Comparison of ENCODE assay signal across 12 cellular contexts in the genomic region with DNA sequence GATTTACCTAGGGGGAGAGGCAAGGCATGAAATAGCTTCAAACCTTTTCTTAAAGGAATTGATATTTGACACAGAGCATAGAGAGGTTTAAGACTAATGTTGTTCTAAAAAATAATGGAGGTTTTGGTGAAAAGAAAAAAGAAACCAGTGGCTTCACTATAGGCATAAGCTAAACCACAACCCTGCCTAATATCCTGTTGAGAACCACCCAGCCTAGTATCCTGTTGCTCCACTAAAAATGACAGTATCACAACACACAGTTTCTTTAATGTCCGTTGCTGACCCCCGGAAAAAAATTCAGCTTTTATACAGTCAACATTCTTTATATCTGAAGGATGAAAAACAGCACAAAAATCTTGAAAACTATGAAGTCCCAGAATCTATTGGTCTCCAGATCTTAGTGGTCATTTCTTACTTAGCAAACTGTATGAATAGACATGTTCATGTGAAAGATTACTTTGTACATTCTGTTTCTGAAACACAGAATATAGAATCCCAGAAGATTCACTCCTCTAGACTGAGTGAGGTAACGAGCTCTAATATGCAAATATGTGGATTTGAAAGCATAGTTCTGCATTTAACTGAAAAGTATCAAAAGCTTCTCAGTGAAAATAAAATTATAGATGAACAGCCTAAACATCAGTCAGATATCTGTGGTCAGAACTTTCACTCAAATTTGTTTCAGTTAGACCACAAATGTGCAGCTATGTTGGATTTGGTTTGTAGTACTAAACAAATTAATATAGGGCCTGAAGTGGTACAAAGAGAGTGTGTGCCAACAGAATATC. TPM values are rescaled to one million over a fixed set of nuclear protein-coding genes. Genes with fewer than 3 reads are reported as not detected.
DNase-seq lines count a peak whose midpoint lies in the region; ATAC-seq and TF ChIP-seq lines count a peak whose summit lies in the region.
"Had no signal": no experiment of that assay in that cellular context is flagged by ENCODE, and none has a peak within 500 bp of the region (broad histone marks: within the 10 kb centered on the region; RNA-seq: fewer than 3 reads in every experiment).

No MANE protein-coding gene starts in this region.

- H3K9me3 Mint-ChIP-seq in activated naive CD8-positive, alpha-beta T cell treated with anti-CD3 and anti-CD28 coated beads for 36 hours: no peaks in the 10 kb centered on the region

- no peaks in the 10 kb centered on the region for H3K9me3 ChIP-seq in psoas muscle
- H3K9me3 ChIP-seq: sigmoid colon had no signal

- no peaks in the 10 kb centered on the region for H3K4me1 ChIP-seq in psoas muscle
- H3K4me1 ChIP-seq: sigmoid colon had no signal

- peak; percentile 80 for ATAC-seq in GM18499 (IDR thresholded peaks at IDR 0.05; ENCODE audit: insufficient read depth, unreplicated experiment)
- ATAC-seq in GM19468 (IDR thresholded peaks at IDR 0.05; ENCODE audit: extremely low read depth, unreplicated experiment): peak; percentile 90
- peak; percentile 85 for ATAC-seq in HG03135 (IDR thresholded peaks at IDR 0.05; ENCODE audit: unreplicated experiment)
- no peak for ATAC-seq in psoas muscle

- H3K4me3 Mint-ChIP-seq in activated naive CD8-positive, alpha-beta T cell treated with anti-CD3 and anti-CD28 coated beads for 36 hours: peak overlapping the region; percentile 43

- peaks cover 22% of the 10 kb centered on the region for H3K4me1 Mint-ChIP-seq in activated naive CD8-positive, alpha-beta T cell treated with anti-CD3 and anti-CD28 coated beads for 36 hours

- H3K27ac ChIP-seq in substantia nigra (ENCODE audit: low read depth, low read length, poor library complexity, severe bottlenecking) (no peak overlapping the region), psoas muscle (no peak overlapping the region)
- H3K27ac ChIP-seq: cardiac muscle cell, sigmoid colon had no signal

- no peak overlapping the region for H3K4me3 ChIP-seq in psoas muscle
- H3K4me3 ChIP-seq: cardiac muscle cell, sigmoid colon had no signal

- H3K27ac Mint-ChIP-seq in activated naive CD8-positive, alpha-beta T cell treated with anti-CD3 and anti-CD28 coated beads for 36 hours: peak overlapping the region; percentile 84

- no peaks in the 10 kb centered on the region for H3K27me3 ChIP-seq in psoas muscle (ENCODE audit: insufficient read depth in 3 of 3, low read length in 2 of 3)
- H3K27me3 ChIP-seq: cardiac muscle cell, sigmoid colon had no signal

- DNase-seq in activated naive CD8-positive, alpha-beta T cell treated with anti-CD3 and anti-CD28 coated beads for 36 hours: peak; percentile 2
- DNase-seq in substantia nigra (lab: John Stamatoyannopoulos, UW) (no peak), midbrain (lab: John Stamatoyannopoulos, UW) (no peak), psoas muscle (no peak)
- DNase-seq in stimulated activated CD4-positive, alpha-beta T cell treated with anti-CD3 and anti-CD28 coated beads, Interleukin-12 subunit alpha, Interleukin-12 subunit beta, amount 100 ng/mL, for 4 hours: no peak
- DNase-seq: sigmoid colon had no signal

- peaks cover 0 to 48% of the 10 kb centered on the region in 2 donors for H3K36me3 ChIP-seq in psoas muscle (ENCODE audit: insufficient read depth in 1 of 2, low read depth in 1 of 2)
- H3K36me3 ChIP-seq: cardiac muscle cell had no signal

- TF ChIP-seq CTCF in psoas muscle (IDR thresholded peaks at IDR 0.05): no peak

- peaks cover 4% of the 10 kb centered on the region for H3K36me3 Mint-ChIP-seq in activated naive CD8-positive, alpha-beta T cell treated with anti-CD3 and anti-CD28 coated beads for 36 hours

- 83 to 93% (median 87%) methylated on average over 3 of the region's 3 CpGs for WGBS in psoas muscle, 3 donors

- no peaks in the 10 kb centered on the region for H3K27me3 Mint-ChIP-seq in activated naive CD8-positive, alpha-beta T cell treated with anti-CD3 and anti-CD28 coated beads for 36 hours

- intact Hi-C loops in psoas muscle (cut with DNase I): no loop called here

RNA-seq across cellular contexts. Expression of a gene that starts 40.5 kb away (rescaled TPM):
- total RNA-seq in activated naive CD8-positive, alpha-beta T cell treated with anti-CD3 and anti-CD28 coated beads for 36 hours: 10 to 100 TPM in 1 of 2 experiments, 1 to 10 TPM in 1; 8.6 to 11.6 TPM
- 10 to 100 TPM in 1 of 4 donors, 1 to 10 TPM in 3; 8.5 to 10.2 (median 9.0) TPM for total RNA-seq in psoas muscle
- polyA plus RNA-seq in psoas muscle: 1 to 10 TPM; 4.0 to 8.8 (median 4.0) TPM

RNA-seq across cellular contexts. Expression of a gene that starts 52.4 kb away (rescaled TPM):
- total RNA-seq in activated naive CD8-positive, alpha-beta T cell treated with anti-CD3 and anti-CD28 coated beads for 36 hours: 10 to 100 TPM; 17.3 to 17.5 TPM
- total RNA-seq in psoas muscle: under 1 TPM; 0.24 to 0.34 (median 0.29) TPM
- under 1 TPM; 0.06 to 0.18 (median 0.10) TPM for polyA plus RNA-seq in psoas muscle
- total RNA-seq: cardiac muscle cell, G401, LHCN-M2 had no signal
- polyA plus RNA-seq: cardiac muscle cell had no signal

Comparison
In these comparisons a context has a peak if more than half of its experiments do, and no peak if none do; other contexts are left out.
1. ATAC-seq: peak in GM18499 (single experiment), GM19468 (single experiment) and HG03135 (single experiment); none in psoas muscle (0 of 4).
2. RNA of a gene that starts 52.4 kb away (total RNA-seq): 17.3 to 17.5 TPM in activated naive CD8-positive, alpha-beta T cell treated with anti-CD3 and anti-CD28 coated beads for 36 hours; 0.24 to 0.34 TPM in psoas muscle; every median in the first group is over 10 times any median in the second.